Comparison of ENCODE assay signal across 16 cellular contexts in genomic region chr4:76716020-76716419, GRCh38.
DNase-seq lines count a peak whose midpoint lies in the region; ATAC-seq, FAIRE-seq and TF ChIP-seq lines count a peak whose summit lies in the region.
"Had no signal": no experiment of that assay in that cellular context is flagged by ENCODE, and none has a peak within 500 bp of the region (broad histone marks: within the 10 kb centered on the region; RNA-seq: fewer than 3 reads in every experiment).

No MANE protein-coding gene starts in this region.

- H3K4me1 Mint-ChIP-seq in CD4-positive, alpha-beta T cell (ENCODE audit: low read depth) = peaks cover 12% of the 10 kb centered on the region

- TF ChIP-seq RAD21 in IMR-90 (IDR thresholded peaks at IDR 0.05; ENCODE audit: low read length) (no peak), H1 (IDR thresholded peaks at IDR 0.05 in 1 of 2, conservative IDR thresholded peaks at IDR 0.05 in 1 of 2; ENCODE audit: low read depth in 2 of 2, low read length in 2 of 2) (no peak)

- intact Hi-C loops in IMR-90 (cut with micrococcal nuclease) = no loop called here
- intact Hi-C loops in CD4-positive, alpha-beta T cell (cut with DNase I, micrococcal nuclease) = no loop called here

- no peaks in the 10 kb centered on the region for H3K23me2 ChIP-seq in H1 (ENCODE audit: low read depth, low read length)

- H3K4ac ChIP-seq in IMR-90 (ENCODE audit: low read depth, low read length) (peak overlapping the region; percentile 29; the same call in 1 of the 2 replicates), H1 (replicated peaks; ENCODE audit: insufficient read length, low read depth, low read length) (no peak overlapping the region), trophoblast cell (ENCODE audit: low read depth, low read length) (peak overlapping the region; percentile 53)

- dilution Hi-C loops in IMR-90 (cut with HindIII; ENCODE audit: low sequenced_read_pairs, unreplicated experiment) = no loop called here

- H3K79me1 ChIP-seq in IMR-90 (ENCODE audit: low read depth in 1 of 2, low read length in 2 of 2) = peaks cover 22 to 68% of the 10 kb centered on the region in 2 experiments
- H3K79me1 ChIP-seq in H1 (ENCODE audit: low read depth, low read length) = no peaks in the 10 kb centered on the region
- peaks cover 1% of the 10 kb centered on the region for H3K79me1 ChIP-seq in trophoblast cell (ENCODE audit: low read length)

- no peak overlapping the region for H2AK9ac ChIP-seq in IMR-90 (replicated peaks; ENCODE audit: low read depth, low read length, poor library complexity)

- no peaks in the 10 kb centered on the region for H3K36me3 Mint-ChIP-seq in CD4-positive, alpha-beta T cell (ENCODE audit: low read depth)

- H3K18ac ChIP-seq in IMR-90 (ENCODE audit: low read depth, low read length) = no peak overlapping the region
- no peak overlapping the region for H3K18ac ChIP-seq in H1 (ENCODE audit: extremely low read depth, low read length)
- peak overlapping the region; percentile 39 for H3K18ac ChIP-seq in trophoblast cell (ENCODE audit: low read length)

- peaks cover 0 to 33% of the 10 kb centered on the region in 2 experiments; a peak in 2 of 4 replicates for H3K79me2 ChIP-seq in H1 (ENCODE audit: control insufficient read depth in 1 of 2, insufficient read depth in 2 of 2, low read length in 2 of 2)
- H3K79me2 ChIP-seq in trophoblast cell (ENCODE audit: control insufficient read depth, insufficient read depth, low read length, poor library complexity) = no peaks in the 10 kb centered on the region

- no peak overlapping the region for H3K27ac Mint-ChIP-seq in CD4-positive, alpha-beta T cell
- H3K27ac Mint-ChIP-seq: B cell had no signal

- H2BK12ac ChIP-seq in H1 (ENCODE audit: low read depth, low read length) (no peak overlapping the region), trophoblast cell (ENCODE audit: low read length) (peak overlapping the region; percentile 45)

- peaks cover 0 to 4% (median 0%) of the 10 kb centered on the region in 11 experiments; a peak in 2 of 22 replicates for H4K20me1 ChIP-seq in BLaER1 treated with 17β-estradiol and CSF1 and Interleukin-3, amounts not matched to agents 10 nM and 100 nM
- H4K20me1 ChIP-seq in IMR-90 (ENCODE audit: insufficient read depth, low read length) (no peaks in the 10 kb centered on the region), H1 (replicated peaks in 1 of 2; ENCODE audit: control insufficient read depth in 1 of 2, insufficient read depth in 2 of 2, low read length in 2 of 2) (peaks cover 0 to 1% of the 10 kb centered on the region in 2 experiments)

- H3K27ac ChIP-seq in BLaER1 treated with 17β-estradiol and CSF1 and Interleukin-3, amounts not matched to agents 10 nM and 100 nM = no peak overlapping the region
- H3K27ac ChIP-seq in IMR-90 (ENCODE audit: insufficient read depth, low read length) = no peak overlapping the region
- no peak overlapping the region for H3K27ac ChIP-seq in H1 (ENCODE audit: low read depth, low read length)
- no peak overlapping the region for H3K27ac ChIP-seq in trophoblast cell (ENCODE audit: low read depth, low read length)
- no peak overlapping the region for H3K27ac ChIP-seq in CD4-positive, alpha-beta T cell (ENCODE audit: low read depth, low read length)

- H3K9me3 Mint-ChIP-seq in CD4-positive, alpha-beta T cell = no peaks in the 10 kb centered on the region

- peaks cover 0 to 78% (median 0%) of the 10 kb centered on the region in 11 experiments; a peak in 4 of 22 replicates for H3K27me3 ChIP-seq in BLaER1 treated with 17β-estradiol and CSF1 and Interleukin-3, amounts not matched to agents 10 nM and 100 nM
- no peaks in the 10 kb centered on the region for H3K27me3 ChIP-seq in IMR-90 (ENCODE audit: control insufficient read depth, insufficient read depth, low read length)
- no peaks in the 10 kb centered on the region for H3K27me3 ChIP-seq in H1 (replicated peaks in 1 of 4; ENCODE audit: control insufficient read depth in 3 of 4, extremely low read depth in 1 of 4, insufficient read depth in 3 of 4, low read length in 3 of 4)
- H3K27me3 ChIP-seq in trophoblast cell (ENCODE audit: insufficient read depth, low read length) = no peaks in the 10 kb centered on the region
- no peaks in the 10 kb centered on the region for H3K27me3 ChIP-seq in CD4-positive, alpha-beta T cell (ENCODE audit: control insufficient read depth, insufficient read depth, low read length)

- H4K5ac ChIP-seq in IMR-90 (ENCODE audit: low read depth, low read length) (no peak overlapping the region; the same call in 1 of the 2 replicates), H1 (ENCODE audit: insufficient read length, low read depth, low read length) (no peak overlapping the region)

- H2BK120ac ChIP-seq in IMR-90 (ENCODE audit: low read depth, low read length) = 0 out of 2 replicates have a peak overlapping the region, but pooled peaks have one; percentile 18
- H2BK120ac ChIP-seq in H1 (replicated peaks; ENCODE audit: low read depth, low read length) = no peak overlapping the region
- H2BK120ac ChIP-seq in trophoblast cell (ENCODE audit: insufficient read depth, low read length, poor library complexity) = no peak overlapping the region

- ATAC-seq in IMR-90 (ENCODE audit: low read depth) (no peak), HG03196 (IDR thresholded peaks at IDR 0.05; ENCODE audit: unreplicated experiment) (no peak), GM21737 (IDR thresholded peaks at IDR 0.05; ENCODE audit: unreplicated experiment) (no peak)
- no peak for ATAC-seq in CD4-positive, alpha-beta T cell (ENCODE audit: poor library complexity)

- H3K23ac ChIP-seq in IMR-90 (ENCODE audit: low read depth, low read length) (peak overlapping the region; percentile 54; the same call in 1 of the 2 replicates), H1 (ENCODE audit: insufficient read length) (no peak overlapping the region), trophoblast cell (ENCODE audit: low read length) (no peak overlapping the region)

- DNase-seq in IMR-90 (no peak), H1 (ENCODE audit: low read depth in 1 of 2, low spot score in 2 of 2) (no peak), trophoblast cell (no peak), islet precursor cell (no peak)
- no peak for DNase-seq in CD4-positive, alpha-beta T cell
- DNase-seq: EL, Karpas-422, NCI-H1436 treated with DMSO at 0.1 percent for 48 hours, NCI-H2081 treated with DMSO at 0.1 percent for 48 hours, NCI-H446, PC-9 had no signal

- WGBS in IMR-90 (ENCODE audit: extremely low coverage in 2 of 2, insufficient read length in 1 of 2), 2 experiments = 95% methylated on average over 3 of the region's 4 CpGs; no CpG with 5 or more reads in 1 of the 2 experiments
- WGBS in H1 (ENCODE audit: extremely low coverage in 1 of 2, insufficient coverage in 1 of 2, insufficient read length in 1 of 2, insufficient replicate concordance in 2 of 2, low coverage in 1 of 2, low lambda C conversion rate in 2 of 2, missing lambda C conversion rate in 1 of 2), 2 experiments = 82% methylated on average over 4 of the region's 4 CpGs; no CpG with 5 or more reads in 1 of the 2 experiments
- no CpG with 5 or more reads among the region's 4 CpGs for WGBS in trophoblast cell (ENCODE audit: extremely low coverage, insufficient coverage, insufficient read length)

- POLR2A ChIA-PET in IMR-90 (lab: Charles Lee; ENCODE audit: unreplicated experiment) = no interaction called here
- POLR2A ChIA-PET in H1 (lab: Charles Lee; ENCODE audit: partially characterized antibody) = interaction anchor here (1.5 kb wide), 1 partner anchor 9 kb away, joined by 4 read pairs; no protein-coding TSS in a partner anchor
- POLR2A ChIA-PET in CD4-positive, alpha-beta T cell (lab: Charles Lee) = no interaction called here

- FAIRE-seq in H1 (lab: Jason Lieb, UNC) = no peak

- peak overlapping the region in 7 of 11 experiments; percentile 8 to 46 (median 23); a peak in 9 of 22 replicates for H3K4me2 ChIP-seq in BLaER1 treated with 17β-estradiol and CSF1 and Interleukin-3, amounts not matched to agents 10 nM and 100 nM
- H3K4me2 ChIP-seq in IMR-90 (ENCODE audit: low read depth, low read length) (no peak overlapping the region), H1 (ENCODE audit: insufficient read depth in 1 of 2, low read depth in 2 of 2, low read length in 2 of 2) (no peak overlapping the region), trophoblast cell (ENCODE audit: low read length) (no peak overlapping the region)
- H3K4me2 ChIP-seq: PC-9 had no signal

- H2AK5ac ChIP-seq in IMR-90 (ENCODE audit: low read depth, low read length) = no peak overlapping the region
- 0 out of 2 replicates have a peak overlapping the region, but pooled peaks have one; percentile 54 for H2AK5ac ChIP-seq in H1 (ENCODE audit: low read depth, low read length)
- H2AK5ac ChIP-seq in trophoblast cell (ENCODE audit: low read length) = no peak overlapping the region

- TF ChIP-seq POLR2A in IMR-90 (IDR thresholded peaks at IDR 0.05; ENCODE audit: low read depth, low read length) (no peak), H1 (IDR thresholded peaks at IDR 0.05; ENCODE audit: control extremely low read depth in 1 of 2, low read depth in 2 of 2, low read length in 2 of 2) (no peak)

- H2AFZ ChIP-seq in IMR-90 (replicated peaks; ENCODE audit: low read length, poor library complexity) (no peak overlapping the region), H1 (ENCODE audit: low read length) (no peak overlapping the region), trophoblast cell (ENCODE audit: insufficient read depth, low read length, poor library complexity) (no peak overlapping the region)
- H2AFZ ChIP-seq: PC-9 had no signal

- in situ Hi-C loops in IMR-90 (cut with MboI; ENCODE audit: low sequenced_read_pairs) = no loop called here

- H3K4me1 ChIP-seq in BLaER1 treated with 17β-estradiol and CSF1 and Interleukin-3, amounts not matched to agents 10 nM and 100 nM = peaks cover 12 to 32% (median 28%) of the 10 kb centered on the region in 10 experiments
- H3K4me1 ChIP-seq in IMR-90 (ENCODE audit: control insufficient read depth, insufficient read depth, low read length) (peaks cover 7% of the 10 kb centered on the region), H1 (replicated peaks in 1 of 4; ENCODE audit: control insufficient read depth in 3 of 4, insufficient read depth in 4 of 4, low read length in 3 of 4) (peaks cover 0 to 10% (median 5%) of the 10 kb centered on the region in 4 experiments; a peak in 4 of 7 replicates), trophoblast cell (ENCODE audit: control insufficient read depth in 1 of 2, insufficient read depth in 2 of 2, low read length in 2 of 2) (peaks cover 2 to 4% of the 10 kb centered on the region in 2 experiments)

- H3K36me3 ChIP-seq in BLaER1 treated with 17β-estradiol and CSF1 and Interleukin-3, amounts not matched to agents 10 nM and 100 nM = peaks cover 0 to 83% (median 36%) of the 10 kb centered on the region in 11 experiments; a peak in 15 of 22 replicates
- peaks cover 7% of the 10 kb centered on the region for H3K36me3 ChIP-seq in IMR-90 (ENCODE audit: control insufficient read depth, insufficient read depth, low read length)
- H3K36me3 ChIP-seq in H1 (ENCODE audit: control insufficient read depth in 2 of 4, insufficient read depth in 4 of 4, low read length in 3 of 4) = peaks cover 2 to 22% (median 11%) of the 10 kb centered on the region in 4 experiments; a peak in 6 of 8 replicates
- peaks cover 3 to 18% of the 10 kb centered on the region in 2 experiments for H3K36me3 ChIP-seq in trophoblast cell (ENCODE audit: control insufficient read depth in 1 of 2, insufficient read depth in 2 of 2, low read length in 2 of 2)

- CTCF ChIA-PET in IMR-90 (lab: Yijun Ruan, JAX) (no interaction called here), H1 (lab: Charles Lee; ENCODE audit: partially characterized antibody) (interaction anchor here (0.6 to 2.3 kb wide), 7 partner anchors 13 to 205 kb away, joined by 3 to 6 read pairs (median 3); no protein-coding TSS in a partner anchor)
- CTCF ChIA-PET in CD4-positive, alpha-beta T cell (lab: Charles Lee) = no interaction called here

- H4K91ac ChIP-seq in IMR-90 (ENCODE audit: insufficient read depth, low read depth, low read length) (0 out of 2 replicates have a peak overlapping the region, but pooled peaks have one; percentile 10), H1 (replicated peaks; ENCODE audit: insufficient read length, low read length) (no peak overlapping the region), trophoblast cell (ENCODE audit: low read depth, low read length) (no peak overlapping the region)

- peaks cover 0 to 3% (median 0%) of the 10 kb centered on the region in 11 experiments; a peak in 1 of 22 replicates for H3K9me3 ChIP-seq in BLaER1 treated with 17β-estradiol and CSF1 and Interleukin-3, amounts not matched to agents 10 nM and 100 nM (replicated peaks in 1 of 11)
- H3K9me3 ChIP-seq in IMR-90 (ENCODE audit: control insufficient read depth, insufficient read depth, low read length) (no peaks in the 10 kb centered on the region), H1 (ENCODE audit: insufficient read depth in 2 of 2, low read depth in 1 of 2, low read length in 1 of 2) (no peaks in the 10 kb centered on the region), trophoblast cell (ENCODE audit: insufficient read depth, low read depth, low read length) (no peaks in the 10 kb centered on the region)
- no peaks in the 10 kb centered on the region for H3K9me3 ChIP-seq in CD4-positive, alpha-beta T cell (ENCODE audit: control insufficient read depth, low read length)
- H3K9me3 ChIP-seq: HAP-1 had no signal

- H2BK5ac ChIP-seq in IMR-90 (ENCODE audit: low read depth, low read length, poor library complexity, severe bottlenecking) (no peak overlapping the region), H1 (ENCODE audit: low read depth, low read length) (no peak overlapping the region), trophoblast cell (ENCODE audit: low read depth, low read length, poor library complexity) (no peak overlapping the region)

- H3K14ac ChIP-seq in IMR-90 (replicated peaks; ENCODE audit: low read depth, low read length) (no peak overlapping the region; the same call in 1 of the 2 replicates), H1 (ENCODE audit: insufficient read length) (no peak overlapping the region), trophoblast cell (ENCODE audit: low read length) (no peak overlapping the region)

- no peak overlapping the region for H3K4me3 ChIP-seq in BLaER1 treated with 17β-estradiol and CSF1 and Interleukin-3, amounts not matched to agents 10 nM and 100 nM
- H3K4me3 ChIP-seq in IMR-90 (ENCODE audit: insufficient read depth, low read depth, low read length) (no peak overlapping the region), H1 (ENCODE audit: extremely low read depth in 1 of 4, insufficient read depth in 2 of 4, low read depth in 3 of 4, low read length in 4 of 4) (no peak overlapping the region), trophoblast cell (ENCODE audit: low read depth, low read length) (no peak overlapping the region)
- H3K4me3 ChIP-seq: HAP-1, PC-9 had no signal

- H4K12ac ChIP-seq in trophoblast cell (ENCODE audit: low read depth, low read length) = no peak overlapping the region

- no peak overlapping the region for H2BK15ac ChIP-seq in IMR-90 (ENCODE audit: low read depth, low read length)
- H2BK15ac ChIP-seq in H1 (ENCODE audit: low read length) = no peak overlapping the region

- TF ChIP-seq CTCF in IMR-90 (conservative IDR thresholded peaks at IDR 0.05; ENCODE audit: low read depth, low read length) (no peak), H1 (IDR thresholded peaks at IDR 0.05; ENCODE audit: control extremely low read depth in 1 of 3, insufficient read depth in 1 of 3, low read depth in 1 of 3, low read length in 3 of 3) (no peak)
- no peak for TF ChIP-seq CTCF in CD4-positive, alpha-beta T cell (IDR thresholded peaks at IDR 0.05)

- no peak overlapping the region; a peak in 1 of 4 replicates for H4K8ac ChIP-seq in IMR-90 (ENCODE audit: low read depth in 2 of 2, low read length in 2 of 2)
- no peak overlapping the region for H4K8ac ChIP-seq in H1 (ENCODE audit: extremely low read depth, insufficient read depth, low read length)
- H4K8ac ChIP-seq in trophoblast cell (ENCODE audit: low read depth, low read length) = no peak overlapping the region

- no peak overlapping the region for H3K4me3 Mint-ChIP-seq in CD4-positive, alpha-beta T cell
- H3K4me3 Mint-ChIP-seq: B cell had no signal

- H3K56ac ChIP-seq in IMR-90 (ENCODE audit: extremely low read depth, insufficient read depth, low read length) (no peak overlapping the region), H1 (replicated peaks; ENCODE audit: insufficient read length, low read depth, low read length) (no peak overlapping the region)

- no peak overlapping the region for H3K9ac ChIP-seq in BLaER1 treated with 17β-estradiol and CSF1 and Interleukin-3, amounts not matched to agents 10 nM and 100 nM
- H3K9ac ChIP-seq in IMR-90 (ENCODE audit: low read depth, low read length) (no peak overlapping the region), H1 (replicated peaks in 1 of 4; ENCODE audit: extremely low read depth in 1 of 4, low read depth in 3 of 4, low read length in 3 of 4) (no peak overlapping the region), trophoblast cell (ENCODE audit: low read length) (no peak overlapping the region)

- peaks cover 10% of the 10 kb centered on the region for H3K9me1 ChIP-seq in IMR-90 (ENCODE audit: insufficient read depth, low read length)

- H3K27me3 Mint-ChIP-seq in CD4-positive, alpha-beta T cell = no peaks in the 10 kb centered on the region
- H3K27me3 Mint-ChIP-seq: B cell had no signal

- BruUV-seq in IMR-90 (replicated peaks; lab: Mats Ljungman, UMichigan) = no TSS peak

- H2BK20ac ChIP-seq in IMR-90 (ENCODE audit: low read depth, low read length) (peak overlapping the region; percentile 26; the same call in 1 of the 2 replicates), H1 (ENCODE audit: low read length) (no peak overlapping the region)

- no peak for TF ChIP-seq EP300 in H1 (IDR thresholded peaks at IDR 0.05; ENCODE audit: borderline replicate concordance in 1 of 2, low read depth in 2 of 2, low read length in 2 of 2)

Comparison
In these comparisons a context has a peak if more than half of its experiments do, and no peak if none do; other contexts are left out.
1. H3K4me2 ChIP-seq: peak in BLaER1 treated with 17β-estradiol and CSF1 and Interleukin-3, amounts not matched to agents 10 nM and 100 nM (7 of 11); none in IMR-90 (single experiment), H1 (0 of 2) and trophoblast cell (single experiment).